In the genomic region with DNA sequence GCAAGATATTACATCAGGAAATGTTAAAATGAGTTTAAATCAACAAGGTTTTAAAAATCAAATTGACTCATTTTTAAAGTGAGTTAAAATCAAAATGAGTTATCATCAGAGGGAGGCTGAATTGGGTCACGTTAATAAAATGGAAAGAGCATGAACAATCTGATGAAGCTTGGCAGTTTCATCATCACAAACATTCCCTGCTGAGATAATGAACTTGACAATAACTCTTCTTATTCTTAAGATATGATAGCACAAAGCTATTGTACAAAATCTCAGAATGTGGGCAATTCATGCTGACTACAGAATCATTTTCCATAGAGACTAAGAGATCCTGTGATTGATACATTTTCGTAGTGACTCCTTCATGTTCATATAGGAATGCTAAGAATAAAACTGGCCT, we compare ENCODE assay signal across 29 cellular contexts.
"Had no signal": no experiment of that assay in that cellular context is flagged by ENCODE, and none has a peak within 500 bp of the region (broad histone marks: within the 10 kb centered on the region; RNA-seq: fewer than 3 reads in every experiment).

No MANE protein-coding gene starts in this region.

- H3K27ac Mint-ChIP-seq: activated CD4-positive, alpha-beta memory T cell treated with anti-CD3 and anti-CD28 coated beads, Interleukin-2, amount 10 ng/mL, durations not matched to agents 7 days and 5 days; activated CD4-positive, alpha-beta T cell treated with anti-CD3 and anti-CD28 coated beads, Interleukin-2, amount 10 ng/mL, durations not matched to agents 7 days and 5 days; activated naive CD4-positive, alpha-beta T cell treated with anti-CD3 and anti-CD28 coated beads, Interleukin-2, amount 10 ng/mL, durations not matched to agents 7 days and 5 days; activated naive CD8-positive, alpha-beta T cell; activated T-cell treated with anti-CD3 and anti-CD28 coated beads, Interleukin-2, amount 50 U/mL, for 24 hours; activated T-cell treated with anti-CD3 and anti-CD28 coated beads, Interleukin-2, amount 50 U/mL, for 72 hours; effector memory CD8-positive, alpha-beta T cell; T-cell; T-helper 1 cell treated with Interleukin-12 subunit alpha and Interleukin-12 subunit beta and Interleukin-4 antibody, amounts not matched to agents 30 μg/mL and 1 μg/mL, for 36 hours; WTC11 had no signal

- H3K9me3 ChIP-seq: body of pancreas, esophagus muscularis mucosa, gastroesophageal sphincter, heart right ventricle had no signal

- H3K36me3 Mint-ChIP-seq: activated naive CD4-positive, alpha-beta T cell treated with anti-CD3 and anti-CD28 coated beads, Interleukin-2, amount 10 ng/mL, durations not matched to agents 7 days and 5 days; activated naive CD8-positive, alpha-beta T cell; T-cell; WTC11 had no signal

- ATAC-seq: activated T-cell treated with anti-CD3 and anti-CD28 coated beads, Interleukin-2, amount 50 U/mL, for 72 hours; body of pancreas; effector memory CD8-positive, alpha-beta T cell; gastroesophageal sphincter; heart right ventricle; T-cell; WTC11 had no signal

- DNase-seq: activated CD4-positive, alpha-beta memory T cell treated with anti-CD3 and anti-CD28 coated beads, Interleukin-2, amount 10 ng/mL, durations not matched to agents 7 days and 5 days; activated CD4-positive, alpha-beta T cell treated with anti-CD3 and anti-CD28 coated beads for 1 hour; activated CD4-positive, alpha-beta T cell treated with anti-CD3 and anti-CD28 coated beads for 4 hours; activated CD4-positive, alpha-beta T cell treated with anti-CD3 and anti-CD28 coated beads, Interleukin-2, amount 10 ng/mL, durations not matched to agents 7 days and 5 days; activated CD4-positive, alpha-beta T cell treated with anti-CD3 and anti-CD28 coated beads, Interleukin-2, amount 50 U/mL, for 4 hours; activated CD8-positive, alpha-beta memory T cell treated with anti-CD3 and anti-CD28 coated beads, Interleukin-2, amount 50 U/mL, for 48 hours; activated gamma-delta T cell; activated naive CD4-positive, alpha-beta T cell; activated naive CD4-positive, alpha-beta T cell treated with anti-CD3 and anti-CD28 coated beads, Interleukin-2, amount 10 ng/mL, durations not matched to agents 7 days and 5 days; activated T-cell treated with anti-CD3 and anti-CD28 coated beads for 4 hours; activated T-cell treated with anti-CD3 and anti-CD28 coated beads, Interleukin-2, amount 50 U/mL, for 24 hours; activated T-cell treated with anti-CD3 and anti-CD28 coated beads, Interleukin-2, amount 50 U/mL, for 72 hours; amygdala; aorta; body of pancreas; caudate nucleus; cortex of kidney; dermis blood vessel endothelial cell; effector CD4-positive, alpha-beta T cell; effector memory CD8-positive, alpha-beta T cell; erythroblast; foreskin melanocyte; heart right ventricle; T-cell had no signal

- H3K4me1 Mint-ChIP-seq: activated CD4-positive, alpha-beta memory T cell treated with anti-CD3 and anti-CD28 coated beads, Interleukin-2, amount 10 ng/mL, durations not matched to agents 7 days and 5 days; activated CD4-positive, alpha-beta T cell treated with anti-CD3 and anti-CD28 coated beads, Interleukin-2, amount 10 ng/mL, durations not matched to agents 7 days and 5 days; activated naive CD4-positive, alpha-beta T cell treated with anti-CD3 and anti-CD28 coated beads, Interleukin-2, amount 10 ng/mL, durations not matched to agents 7 days and 5 days; T-cell; WTC11 had no signal

- H3K4me3 Mint-ChIP-seq: activated CD4-positive, alpha-beta memory T cell treated with anti-CD3 and anti-CD28 coated beads, Interleukin-2, amount 10 ng/mL, durations not matched to agents 7 days and 5 days; activated CD4-positive, alpha-beta T cell treated with anti-CD3 and anti-CD28 coated beads, Interleukin-2, amount 10 ng/mL, durations not matched to agents 7 days and 5 days; activated naive CD4-positive, alpha-beta T cell treated with anti-CD3 and anti-CD28 coated beads, Interleukin-2, amount 10 ng/mL, durations not matched to agents 7 days and 5 days; activated naive CD8-positive, alpha-beta T cell; activated T-cell treated with anti-CD3 and anti-CD28 coated beads, Interleukin-2, amount 50 U/mL, for 24 hours; activated T-cell treated with anti-CD3 and anti-CD28 coated beads, Interleukin-2, amount 50 U/mL, for 72 hours; effector memory CD8-positive, alpha-beta T cell; T-cell; T-helper 1 cell treated with Interleukin-12 subunit alpha and Interleukin-12 subunit beta and Interleukin-4 antibody, amounts not matched to agents 30 μg/mL and 1 μg/mL, for 36 hours; WTC11 had no signal

- H3K27me3 Mint-ChIP-seq: activated CD4-positive, alpha-beta memory T cell treated with anti-CD3 and anti-CD28 coated beads, Interleukin-2, amount 10 ng/mL, durations not matched to agents 7 days and 5 days; activated CD4-positive, alpha-beta T cell treated with anti-CD3 and anti-CD28 coated beads, Interleukin-2, amount 10 ng/mL, durations not matched to agents 7 days and 5 days; activated naive CD4-positive, alpha-beta T cell treated with anti-CD3 and anti-CD28 coated beads, Interleukin-2, amount 10 ng/mL, durations not matched to agents 7 days and 5 days; activated naive CD8-positive, alpha-beta T cell; activated T-cell treated with anti-CD3 and anti-CD28 coated beads, Interleukin-2, amount 50 U/mL, for 24 hours; effector memory CD8-positive, alpha-beta T cell; T-cell had no signal
